2 cellular contexts compared by ENCODE assay signal in the genomic region with DNA sequence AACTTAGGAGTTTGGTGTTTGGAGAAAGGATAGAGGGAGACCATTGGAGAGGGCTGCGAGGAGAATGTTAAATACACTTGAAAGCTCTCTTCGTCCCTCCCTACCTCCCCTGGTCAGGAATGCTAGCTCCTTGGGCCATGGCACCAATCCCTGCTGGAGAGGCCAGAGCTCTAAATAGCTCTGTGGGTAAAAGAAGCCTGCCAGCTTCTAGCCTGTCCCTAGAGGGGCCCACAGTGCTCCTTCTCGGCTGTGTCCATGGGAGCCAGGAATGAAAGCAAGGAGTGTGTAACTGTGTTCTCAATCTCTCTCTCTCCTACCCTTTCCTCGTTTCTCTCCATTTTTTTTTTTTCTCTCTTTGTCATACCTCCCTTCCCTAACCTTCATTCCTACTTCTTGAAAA.
TF ChIP-seq lines count a peak whose summit lies in the region.

Gene CCDC190, minus strand, starts transcription at position 75 of the 400 bp plus-strand sequence. CDS start 1,529 bp downstream, outside the sequence.

TF ChIP-seq in IMR-90, 13 proteins besides CTCF, POLR2A, EP300 and RAD21:
- TF ChIP-seq FOS (IDR thresholded peaks at IDR 0.05; ENCODE audit: low read depth, low read length) (no peak), NFE2L2 (IDR thresholded peaks at IDR 0.05; ENCODE audit: low read depth, low read length) (no peak), RFX5 (IDR thresholded peaks at IDR 0.05; ENCODE audit: low read depth, low read length) (no peak), BHLHE40 (IDR thresholded peaks at IDR 0.05; ENCODE audit: low read depth, low read length) (no peak), MAZ (IDR thresholded peaks at IDR 0.05; ENCODE audit: borderline replicate concordance, low read depth, low read length) (no peak), MXI1 (IDR thresholded peaks at IDR 0.05; ENCODE audit: borderline replicate concordance, low read depth, low read length) (no peak), ELK1 (IDR thresholded peaks at IDR 0.05; ENCODE audit: borderline replicate concordance, low read depth, low read length) (no peak), SMC3 (IDR thresholded peaks at IDR 0.05; ENCODE audit: low read depth, low read length) (no peak), USF2 (IDR thresholded peaks at IDR 0.05; ENCODE audit: low read depth, low read length) (no peak)

TF ChIP-seq in H1, 55 proteins besides CTCF, POLR2A, EP300 and RAD21:
- TF ChIP-seq BRCA1 (IDR thresholded peaks at IDR 0.05; ENCODE audit: low read depth, low read length) (no peak), SP1 (IDR thresholded peaks at IDR 0.05; ENCODE audit: low read depth, low read length) (no peak), TCF12 (IDR thresholded peaks at IDR 0.05; ENCODE audit: low read depth, low read length) (no peak), SIN3A (conservative IDR thresholded peaks at IDR 0.05 in 1 of 2, IDR thresholded peaks at IDR 0.05 in 1 of 2; ENCODE audit: low read depth in 1 of 2, low read length in 2 of 2) (no peak), CREB1 (IDR thresholded peaks at IDR 0.05) (no peak), CBX5 (IDR thresholded peaks at IDR 0.05; ENCODE audit: low read depth, low read length) (no peak), KDM1A (IDR thresholded peaks at IDR 0.05; ENCODE audit: borderline replicate concordance, low read length) (no peak), KDM4A (IDR thresholded peaks at IDR 0.05; ENCODE audit: low read depth, low read length, severe bottlenecking) (no peak), NANOG (IDR thresholded peaks at IDR 0.05; ENCODE audit: insufficient read depth, low read depth, low read length, poor library complexity, severe bottlenecking) (no peak), RFX5 (IDR thresholded peaks at IDR 0.05; ENCODE audit: borderline replicate concordance, low read depth, low read length) (no peak)
- TF ChIP-seq, protein P1, sequence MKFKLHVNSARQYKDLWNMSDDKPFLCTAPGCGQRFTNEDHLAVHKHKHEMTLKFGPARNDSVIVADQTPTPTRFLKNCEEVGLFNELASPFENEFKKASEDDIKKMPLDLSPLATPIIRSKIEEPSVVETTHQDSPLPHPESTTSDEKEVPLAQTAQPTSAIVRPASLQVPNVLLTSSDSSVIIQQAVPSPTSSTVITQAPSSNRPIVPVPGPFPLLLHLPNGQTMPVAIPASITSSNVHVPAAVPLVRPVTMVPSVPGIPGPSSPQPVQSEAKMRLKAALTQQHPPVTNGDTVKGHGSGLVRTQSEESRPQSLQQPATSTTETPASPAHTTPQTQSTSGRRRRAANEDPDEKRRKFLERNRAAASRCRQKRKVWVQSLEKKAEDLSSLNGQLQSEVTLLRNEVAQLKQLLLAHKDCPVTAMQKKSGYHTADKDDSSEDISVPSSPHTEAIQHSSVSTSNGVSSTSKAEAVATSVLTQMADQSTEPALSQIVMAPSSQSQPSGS (IDR thresholded peaks at IDR 0.05; ENCODE audit: low read length), result no peak
